In the genomic region with DNA sequence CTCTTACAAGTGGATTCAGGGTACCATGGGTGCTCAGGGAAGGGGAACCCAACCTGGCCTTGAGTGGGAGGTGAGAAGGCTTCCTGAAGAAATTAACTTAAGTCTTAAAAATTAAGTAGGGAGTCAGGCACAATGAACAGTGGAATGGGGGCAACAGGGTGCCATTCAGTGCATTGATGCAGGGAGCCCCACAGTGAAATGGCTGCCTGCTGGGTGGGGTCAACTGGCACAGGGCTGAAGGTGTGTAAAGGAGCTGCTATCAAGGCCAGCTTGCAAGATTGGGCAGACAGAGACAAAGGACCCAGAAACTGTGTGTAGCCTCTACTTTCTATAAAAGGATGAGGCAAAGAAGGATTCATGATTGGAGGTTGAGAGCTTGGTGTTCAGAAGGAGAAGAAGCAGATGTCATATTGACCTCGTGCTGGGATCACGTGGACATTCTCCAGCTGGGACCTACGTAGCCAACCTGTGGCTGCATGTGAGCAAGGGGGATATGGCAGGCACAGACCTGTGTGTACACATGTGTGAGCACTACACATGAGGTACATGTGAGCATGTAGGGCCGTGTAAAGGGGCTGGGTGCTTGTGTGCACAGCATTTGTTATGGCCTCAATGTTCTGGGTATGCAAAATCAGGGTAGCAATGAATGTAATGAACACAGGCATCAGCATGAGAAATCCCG, we compare ENCODE assay signal across 1 cellular context.
TF ChIP-seq lines count a peak whose summit lies in the region.

No MANE protein-coding gene starts in this region.

TF ChIP-seq in GM23338, 12 proteins besides CTCF, POLR2A, EP300 and RAD21 (continued from another document):
- TF ChIP-seq, protein P1, sequence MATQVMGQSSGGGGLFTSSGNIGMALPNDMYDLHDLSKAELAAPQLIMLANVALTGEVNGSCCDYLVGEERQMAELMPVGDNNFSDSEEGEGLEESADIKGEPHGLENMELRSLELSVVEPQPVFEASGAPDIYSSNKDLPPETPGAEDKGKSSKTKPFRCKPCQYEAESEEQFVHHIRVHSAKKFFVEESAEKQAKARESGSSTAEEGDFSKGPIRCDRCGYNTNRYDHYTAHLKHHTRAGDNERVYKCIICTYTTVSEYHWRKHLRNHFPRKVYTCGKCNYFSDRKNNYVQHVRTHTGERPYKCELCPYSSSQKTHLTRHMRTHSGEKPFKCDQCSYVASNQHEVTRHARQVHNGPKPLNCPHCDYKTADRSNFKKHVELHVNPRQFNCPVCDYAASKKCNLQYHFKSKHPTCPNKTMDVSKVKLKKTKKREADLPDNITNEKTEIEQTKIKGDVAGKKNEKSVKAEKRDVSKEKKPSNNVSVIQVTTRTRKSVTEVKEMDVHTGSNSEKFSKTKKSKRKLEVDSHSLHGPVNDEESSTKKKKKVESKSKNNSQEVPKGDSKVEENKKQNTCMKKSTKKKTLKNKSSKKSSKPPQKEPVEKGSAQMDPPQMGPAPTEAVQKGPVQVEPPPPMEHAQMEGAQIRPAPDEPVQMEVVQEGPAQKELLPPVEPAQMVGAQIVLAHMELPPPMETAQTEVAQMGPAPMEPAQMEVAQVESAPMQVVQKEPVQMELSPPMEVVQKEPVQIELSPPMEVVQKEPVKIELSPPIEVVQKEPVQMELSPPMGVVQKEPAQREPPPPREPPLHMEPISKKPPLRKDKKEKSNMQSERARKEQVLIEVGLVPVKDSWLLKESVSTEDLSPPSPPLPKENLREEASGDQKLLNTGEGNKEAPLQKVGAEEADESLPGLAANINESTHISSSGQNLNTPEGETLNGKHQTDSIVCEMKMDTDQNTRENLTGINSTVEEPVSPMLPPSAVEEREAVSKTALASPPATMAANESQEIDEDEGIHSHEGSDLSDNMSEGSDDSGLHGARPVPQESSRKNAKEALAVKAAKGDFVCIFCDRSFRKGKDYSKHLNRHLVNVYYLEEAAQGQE (IDR thresholded peaks at IDR 0.05; ENCODE audit: unreplicated experiment) = no peak
- no peak for TF ChIP-seq CREB1 (CRISPR knock-in tag; IDR thresholded peaks at IDR 0.05; ENCODE audit: low read depth)
